1 cellular context compared by ENCODE assay signal in genomic region chr16:89495121-89495520, GRCh38.
TF ChIP-seq lines count a peak whose summit lies in the region.

No MANE protein-coding gene starts in this region.

TF ChIP-seq in H1, 55 proteins besides CTCF, POLR2A, EP300 and RAD21:
- no peak for TF ChIP-seq EZH2 (IDR thresholded peaks at IDR 0.05; ENCODE audit: low read depth, low read length, severe bottlenecking)
- no peak for TF ChIP-seq POLR2AphosphoS5 (IDR thresholded peaks at IDR 0.05; ENCODE audit: low read depth, low read length)
- no peak for TF ChIP-seq SIRT6 (IDR thresholded peaks at IDR 0.05; ENCODE audit: low read length)
- TF ChIP-seq CHD2 (IDR thresholded peaks at IDR 0.05; ENCODE audit: low read length), result no peak
- TF ChIP-seq, protein P1, sequence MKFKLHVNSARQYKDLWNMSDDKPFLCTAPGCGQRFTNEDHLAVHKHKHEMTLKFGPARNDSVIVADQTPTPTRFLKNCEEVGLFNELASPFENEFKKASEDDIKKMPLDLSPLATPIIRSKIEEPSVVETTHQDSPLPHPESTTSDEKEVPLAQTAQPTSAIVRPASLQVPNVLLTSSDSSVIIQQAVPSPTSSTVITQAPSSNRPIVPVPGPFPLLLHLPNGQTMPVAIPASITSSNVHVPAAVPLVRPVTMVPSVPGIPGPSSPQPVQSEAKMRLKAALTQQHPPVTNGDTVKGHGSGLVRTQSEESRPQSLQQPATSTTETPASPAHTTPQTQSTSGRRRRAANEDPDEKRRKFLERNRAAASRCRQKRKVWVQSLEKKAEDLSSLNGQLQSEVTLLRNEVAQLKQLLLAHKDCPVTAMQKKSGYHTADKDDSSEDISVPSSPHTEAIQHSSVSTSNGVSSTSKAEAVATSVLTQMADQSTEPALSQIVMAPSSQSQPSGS (IDR thresholded peaks at IDR 0.05; ENCODE audit: low read length), result no peak
- no peak for TF ChIP-seq PHF8 (conservative IDR thresholded peaks at IDR 0.05; ENCODE audit: low read depth, low read length)
- no peak for TF ChIP-seq ASH2L (IDR thresholded peaks at IDR 0.05; ENCODE audit: low read length)
- no peak for TF ChIP-seq TCF12 (IDR thresholded peaks at IDR 0.05; ENCODE audit: low read depth, low read length)
- no peak for TF ChIP-seq SIX5 (IDR thresholded peaks at IDR 0.05; ENCODE audit: low read depth, low read length)
- TF ChIP-seq SP4 (IDR thresholded peaks at IDR 0.05; ENCODE audit: low read length), result no peak
- TF ChIP-seq JUN (IDR thresholded peaks at IDR 0.05; ENCODE audit: low read depth, low read length), result no peak
- TF ChIP-seq KDM1A (IDR thresholded peaks at IDR 0.05; ENCODE audit: borderline replicate concordance, low read length), result no peak
- no peak for TF ChIP-seq TAF1 (IDR thresholded peaks at IDR 0.05; ENCODE audit: low read depth, low read length)
- no peak for TF ChIP-seq BRCA1 (IDR thresholded peaks at IDR 0.05; ENCODE audit: low read depth, low read length)
- no peak for TF ChIP-seq YY1 (IDR thresholded peaks at IDR 0.05; ENCODE audit: low read depth, low read length)
- no peak for TF ChIP-seq RNF2 (IDR thresholded peaks at IDR 0.05; ENCODE audit: borderline replicate concordance, low read depth, low read length, missing control alignments, poor library complexity, severe bottlenecking)
- no peak for TF ChIP-seq SP2 (IDR thresholded peaks at IDR 0.05; ENCODE audit: low read length)
